15 cellular contexts compared by ENCODE assay signal in genomic region chr16:72666267-72666666, GRCh38.
A peak's percentile ranks its signal among the peaks of the same experiment; 100 is the strongest.
DNase-seq lines count a peak whose midpoint lies in the region; ATAC-seq, FAIRE-seq and TF ChIP-seq lines count a peak whose summit lies in the region.
"Had no signal": no experiment of that assay in that cellular context is flagged by ENCODE, and none has a peak within 500 bp of the region (broad histone marks: within the 10 kb centered on the region; RNA-seq: fewer than 3 reads in every experiment).

No MANE protein-coding gene starts in this region.

- H3K4me2 ChIP-seq in HepG2 (ENCODE audit: low read depth, low read length) (peak overlapping the region; percentile 80), PC-3 (ENCODE audit: low read length) (peak overlapping the region; percentile 95; the same call in 1 of the 2 replicates)

- no peak for FAIRE-seq in HepG2 (lab: Jason Lieb, UNC)
- FAIRE-seq: colon, H1 had no signal

- TF ChIP-seq CTCF in HepG2 (CRISPR knock-in tag; IDR thresholded peaks at IDR 0.05), result peak; percentile 17; the same call in 1 of the 2 replicates
- no peak for TF ChIP-seq CTCF in right lobe of liver (IDR thresholded peaks at IDR 0.05)
- no peak for TF ChIP-seq CTCF in PC-3 (conservative IDR thresholded peaks at IDR 0.05; ENCODE audit: low read depth, low read length)
- no peak for TF ChIP-seq CTCF in fibroblast of mammary gland (conservative IDR thresholded peaks at IDR 0.05; ENCODE audit: control insufficient read depth, insufficient read depth, low read depth, low read length)

- peak overlapping the region in 2 of 3 experiments; percentile 88 to 93; a peak in 2 of 6 replicates for H3K4me3 ChIP-seq in HepG2 (replicated peaks in 1 of 3; ENCODE audit: insufficient read depth in 1 of 3, low read depth in 2 of 3, low read length in 3 of 3)
- H3K4me3 ChIP-seq in right lobe of liver, result no peak overlapping the region
- no peak overlapping the region for H3K4me3 ChIP-seq in PC-3 (ENCODE audit: low read length)
- no peak overlapping the region for H3K4me3 ChIP-seq in fibroblast of mammary gland (ENCODE audit: control insufficient read depth, low read depth, low read length)

- no TSS peak for BruUV-seq in HepG2 (replicated peaks; lab: Mats Ljungman, UMichigan)
- BruUV-seq in PC-3 (replicated peaks; lab: Mats Ljungman, UMichigan), result no TSS peak

- H3K9ac ChIP-seq in HepG2 (ENCODE audit: insufficient read depth, low read depth, low read length) (no peak overlapping the region), PC-3 (ENCODE audit: low read length) (no peak overlapping the region)

- intact Hi-C loops in HepG2 (cut with micrococcal nuclease; ENCODE audit: unreplicated experiment), result loop anchor here (5.0 to 10.0 kb wide), 2 partner anchors 111 to 259 kb away; no protein-coding TSS in a partner anchor
- intact Hi-C loops in right lobe of liver (cut with DNase I), result no loop called here
- intact Hi-C loops in PC-3 (cut with micrococcal nuclease), result loop anchor here (5.0 to 10.0 kb wide), 3 partner anchors 121 to 389 kb away; no protein-coding TSS in a partner anchor

- H3K27ac ChIP-seq in HepG2 (ENCODE audit: extremely low read length, insufficient read depth, low read length) (no peak overlapping the region), right lobe of liver (no peak overlapping the region), PC-3 (ENCODE audit: low read length) (no peak overlapping the region)
- H3K27ac ChIP-seq: SJCRH30 had no signal

- H3K79me2 ChIP-seq in HepG2 (ENCODE audit: insufficient read depth, low read length), result peaks cover 22% of the 10 kb centered on the region
- peaks cover 13% of the 10 kb centered on the region for H3K79me2 ChIP-seq in PC-3 (ENCODE audit: low read length)

- H3K4me1 ChIP-seq in HepG2 (ENCODE audit: insufficient read depth, low read length), result peaks cover 23% of the 10 kb centered on the region
- peaks cover 0 to 7% (median 0%) of the 10 kb centered on the region in 4 donors for H3K4me1 ChIP-seq in right lobe of liver
- H3K4me1 ChIP-seq in PC-3 (ENCODE audit: insufficient read depth, low read length), result peaks cover 4% of the 10 kb centered on the region; the same call in 1 of the 2 replicates
- H3K4me1 ChIP-seq: SJCRH30 had no signal

- 97% methylated on average over 2 of the region's 2 CpGs for WGBS in HepG2 (ENCODE audit: low lambda C conversion rate)
- WGBS in right lobe of liver (ENCODE audit: insufficient coverage, low coverage, low lambda C conversion rate, missing lambda C conversion rate), result 89% methylated on average over 2 of the region's 2 CpGs

- DNase-seq in HepG2 (ENCODE audit: low spot score) (no peak), right lobe of liver (no peak), PC-3 (no peak), fibroblast of mammary gland (ENCODE audit: low read depth) (peak; percentile 7), T-helper 9 cell (no peak), NOMO-1 (lab: John Stamatoyannopoulos, UW; ENCODE audit: unreplicated experiment in 2 of 2) (no peak), NCI-H1436 (lab: John Stamatoyannopoulos, UW) (no peak)
- DNase-seq: activated CD8-positive, alpha-beta memory T cell treated with anti-CD3 and anti-CD28 coated beads, Interleukin-2, amount 50 U/mL, for 48 hours; MV-4-11; stimulated activated CD4-positive, alpha-beta T cell treated with anti-CD3 and anti-CD28 coated beads, Interleukin-4, amount 100 ng/mL, for 1 hour had no signal

- H3K9me3 ChIP-seq in HepG2 (ENCODE audit: low read length) (no peaks in the 10 kb centered on the region), right lobe of liver (no peaks in the 10 kb centered on the region), PC-3 (ENCODE audit: low read length) (no peaks in the 10 kb centered on the region)
- H3K9me3 ChIP-seq: SJCRH30 had no signal

- no peak for TF ChIP-seq EP300 in HepG2 (IDR thresholded peaks at IDR 0.05; ENCODE audit: low read depth in 2 of 2, low read length in 2 of 2)
- no peak for TF ChIP-seq EP300 in HepG2 (CRISPR knock-in tag; IDR thresholded peaks at IDR 0.05; ENCODE audit: borderline replicate concordance)

- no peak for TF ChIP-seq RAD21 in HepG2 (CRISPR knock-in tag; IDR thresholded peaks at IDR 0.05)

- H2AFZ ChIP-seq in HepG2 (ENCODE audit: low read length), result no peak overlapping the region
- H2AFZ ChIP-seq in PC-3 (ENCODE audit: low read length), result no peak overlapping the region

- H3K9me2 ChIP-seq in PC-3 (replicated peaks; ENCODE audit: low read length), result no peaks in the 10 kb centered on the region

- POLR2A ChIA-PET in HepG2 (lab: Yijun Ruan, JAX) (no interaction called here), PC-3 (lab: Charles Lee; ENCODE audit: unreplicated experiment) (no interaction called here)

- no peaks in the 10 kb centered on the region for H3F3A ChIP-seq in PC-3 (ENCODE audit: low read length, unreplicated experiment)

- H4K20me1 ChIP-seq in HepG2 (ENCODE audit: insufficient read depth, low read length) (no peaks in the 10 kb centered on the region), PC-3 (ENCODE audit: low read length) (no peaks in the 10 kb centered on the region)

- H3K27me3 ChIP-seq in HepG2 (ENCODE audit: control insufficient read depth in 1 of 2, insufficient read depth in 2 of 2, low read length in 2 of 2) (no peaks in the 10 kb centered on the region; a peak in 1 of 5 replicates), right lobe of liver (peaks cover 0 to 4% of the 10 kb centered on the region in 2 donors), PC-3 (ENCODE audit: low read length) (no peaks in the 10 kb centered on the region)
- H3K27me3 ChIP-seq: SJCRH30 had no signal

- in situ Hi-C loops in HepG2 (cut with HindIII; ENCODE audit: extremely low pct_ligation_motif_present, low pct_unique_long_range_greater_than_20kb), result no loop called here

- CTCF ChIA-PET in HepG2 (lab: Yijun Ruan, JAX; ENCODE audit: low intra/inter-chr PET ratio, low total read pairs) (no interaction called here), PC-3 (lab: Charles Lee) (no interaction called here)

- TF ChIP-seq POLR2A in HepG2 (IDR thresholded peaks at IDR 0.05; ENCODE audit: insufficient read depth in 1 of 2, low read depth in 2 of 2, low read length in 2 of 2) (no peak), right lobe of liver (IDR thresholded peaks at IDR 0.05) (no peak)

- H3K36me3 ChIP-seq in HepG2 (replicated peaks in 1 of 2; ENCODE audit: control insufficient read depth in 1 of 2, insufficient read depth in 2 of 2, low read length in 2 of 2) (no peaks in the 10 kb centered on the region), right lobe of liver (no peaks in the 10 kb centered on the region), PC-3 (ENCODE audit: low read depth, low read length) (no peaks in the 10 kb centered on the region)
- H3K36me3 ChIP-seq: SJCRH30 had no signal

- ATAC-seq in HepG2 (no peak), right lobe of liver (no peak), PC-3 (no peak), HG03469 (IDR thresholded peaks at IDR 0.05; ENCODE audit: unreplicated experiment) (no peak)
- ATAC-seq: stimulated activated effector memory CD8-positive, alpha-beta T cell treated with anti-CD3 and anti-CD28 coated beads, Interleukin-12 subunit alpha, Interleukin-12 subunit beta, amount 100 ng/mL, for 72 hours had no signal

TF ChIP-seq in HepG2, 621 proteins besides CTCF, POLR2A, EP300 and RAD21:
- TF ChIP-seq ZNF12 (CRISPR knock-in tag; IDR thresholded peaks at IDR 0.05), result no peak
- TF ChIP-seq MAFF (IDR thresholded peaks at IDR 0.05; ENCODE audit: low read depth, low read length), result 0 out of 2 replicates have a peak, but pooled peaks have one; percentile 2
- peak; percentile 33 for TF ChIP-seq STAG1 (CRISPR knock-in tag; IDR thresholded peaks at IDR 0.05)

Comparison
In these comparisons a context has a peak if more than half of its experiments do, and no peak if none do; other contexts are left out.
1. H3K4me3 ChIP-seq: peak in HepG2 (2 of 3); none in right lobe of liver (0 of 3), PC-3 (single experiment) and fibroblast of mammary gland (single experiment).
2. intact Hi-C loops: an anchor here in HepG2 (5.0 to 10.0 kb wide) and PC-3 (5.0 to 10.0 kb wide); none called in right lobe of liver.